Comparison of ENCODE assay signal across 1 cellular context in the genomic region with DNA sequence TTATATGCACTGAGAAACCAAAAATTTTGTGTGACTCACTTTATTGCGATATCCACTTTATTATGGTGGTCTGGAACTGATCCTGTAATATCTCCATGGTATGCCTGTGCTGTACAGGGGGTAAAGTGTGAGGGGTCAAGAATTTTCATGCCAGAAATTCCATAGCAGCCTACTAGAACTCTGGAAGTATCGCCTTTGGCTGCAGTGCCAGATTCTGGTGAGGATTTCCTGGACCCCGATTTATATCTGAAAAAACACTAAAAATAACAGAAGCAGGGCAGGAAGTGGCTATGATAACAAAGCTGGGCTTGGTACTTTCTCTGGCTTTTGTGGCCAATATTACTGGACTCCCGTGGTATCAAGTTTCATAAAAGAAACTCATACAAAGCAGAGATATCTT.
TF ChIP-seq lines count a peak whose summit lies in the region.

No MANE protein-coding gene starts in this region.

TF ChIP-seq in SK-N-SH, 30 proteins besides CTCF, POLR2A, EP300 and RAD21 (continued from another document):
- TF ChIP-seq, protein P1, sequence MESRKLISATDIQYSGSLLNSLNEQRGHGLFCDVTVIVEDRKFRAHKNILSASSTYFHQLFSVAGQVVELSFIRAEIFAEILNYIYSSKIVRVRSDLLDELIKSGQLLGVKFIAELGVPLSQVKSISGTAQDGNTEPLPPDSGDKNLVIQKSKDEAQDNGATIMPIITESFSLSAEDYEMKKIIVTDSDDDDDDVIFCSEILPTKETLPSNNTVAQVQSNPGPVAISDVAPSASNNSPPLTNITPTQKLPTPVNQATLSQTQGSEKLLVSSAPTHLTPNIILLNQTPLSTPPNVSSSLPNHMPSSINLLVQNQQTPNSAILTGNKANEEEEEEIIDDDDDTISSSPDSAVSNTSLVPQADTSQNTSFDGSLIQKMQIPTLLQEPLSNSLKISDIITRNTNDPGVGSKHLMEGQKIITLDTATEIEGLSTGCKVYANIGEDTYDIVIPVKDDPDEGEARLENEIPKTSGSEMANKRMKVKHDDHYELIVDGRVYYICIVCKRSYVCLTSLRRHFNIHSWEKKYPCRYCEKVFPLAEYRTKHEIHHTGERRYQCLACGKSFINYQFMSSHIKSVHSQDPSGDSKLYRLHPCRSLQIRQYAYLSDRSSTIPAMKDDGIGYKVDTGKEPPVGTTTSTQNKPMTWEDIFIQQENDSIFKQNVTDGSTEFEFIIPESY (IDR thresholded peaks at IDR 0.05; ENCODE audit: borderline replicate concordance, low read depth) = no peak
- TF ChIP-seq, protein P2, sequence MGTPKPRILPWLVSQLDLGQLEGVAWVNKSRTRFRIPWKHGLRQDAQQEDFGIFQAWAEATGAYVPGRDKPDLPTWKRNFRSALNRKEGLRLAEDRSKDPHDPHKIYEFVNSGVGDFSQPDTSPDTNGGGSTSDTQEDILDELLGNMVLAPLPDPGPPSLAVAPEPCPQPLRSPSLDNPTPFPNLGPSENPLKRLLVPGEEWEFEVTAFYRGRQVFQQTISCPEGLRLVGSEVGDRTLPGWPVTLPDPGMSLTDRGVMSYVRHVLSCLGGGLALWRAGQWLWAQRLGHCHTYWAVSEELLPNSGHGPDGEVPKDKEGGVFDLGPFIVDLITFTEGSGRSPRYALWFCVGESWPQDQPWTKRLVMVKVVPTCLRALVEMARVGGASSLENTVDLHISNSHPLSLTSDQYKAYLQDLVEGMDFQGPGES (IDR thresholded peaks at IDR 0.05; ENCODE audit: low read depth, low read length) = no peak
- TF ChIP-seq, protein P3, sequence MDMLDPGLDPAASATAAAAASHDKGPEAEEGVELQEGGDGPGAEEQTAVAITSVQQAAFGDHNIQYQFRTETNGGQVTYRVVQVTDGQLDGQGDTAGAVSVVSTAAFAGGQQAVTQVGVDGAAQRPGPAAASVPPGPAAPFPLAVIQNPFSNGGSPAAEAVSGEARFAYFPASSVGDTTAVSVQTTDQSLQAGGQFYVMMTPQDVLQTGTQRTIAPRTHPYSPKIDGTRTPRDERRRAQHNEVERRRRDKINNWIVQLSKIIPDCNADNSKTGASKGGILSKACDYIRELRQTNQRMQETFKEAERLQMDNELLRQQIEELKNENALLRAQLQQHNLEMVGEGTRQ (IDR thresholded peaks at IDR 0.05; ENCODE audit: borderline replicate concordance, low read depth, low read length) = no peak
- 0 out of 2 replicates have a peak, but pooled peaks have one; percentile 15 for TF ChIP-seq REST (IDR thresholded peaks at IDR 0.05; ENCODE audit: low read depth, low read length)
- TF ChIP-seq, protein P4, sequence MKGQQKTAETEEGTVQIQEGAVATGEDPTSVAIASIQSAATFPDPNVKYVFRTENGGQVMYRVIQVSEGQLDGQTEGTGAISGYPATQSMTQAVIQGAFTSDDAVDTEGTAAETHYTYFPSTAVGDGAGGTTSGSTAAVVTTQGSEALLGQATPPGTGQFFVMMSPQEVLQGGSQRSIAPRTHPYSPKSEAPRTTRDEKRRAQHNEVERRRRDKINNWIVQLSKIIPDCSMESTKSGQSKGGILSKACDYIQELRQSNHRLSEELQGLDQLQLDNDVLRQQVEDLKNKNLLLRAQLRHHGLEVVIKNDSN (IDR thresholded peaks at IDR 0.05; ENCODE audit: borderline replicate concordance, low read depth) = no peak
- TF ChIP-seq JUND (IDR thresholded peaks at IDR 0.05) = no peak
- TF ChIP-seq SMC3 (IDR thresholded peaks at IDR 0.05; ENCODE audit: low read depth, low read length) = no peak
- no peak for TF ChIP-seq PBX3 (IDR thresholded peaks at IDR 0.05)
- TF ChIP-seq TAF1 (IDR thresholded peaks at IDR 0.05; ENCODE audit: borderline replicate concordance, low read depth, low read length) = no peak
- TF ChIP-seq CHD2 (IDR thresholded peaks at IDR 0.05; ENCODE audit: low read length, partially characterized antibody) = no peak
- no peak for TF ChIP-seq RCOR1 (IDR thresholded peaks at IDR 0.05; ENCODE audit: low read length)
- no peak for TF ChIP-seq GATA2 (CRISPR knock-in tag; IDR thresholded peaks at IDR 0.05)
- no peak for TF ChIP-seq ELF1 (IDR thresholded peaks at IDR 0.05)
- peak; percentile 75 for TF ChIP-seq TEAD4 (IDR thresholded peaks at IDR 0.05; ENCODE audit: borderline replicate concordance, insufficient read depth)
- peak; percentile 71 for TF ChIP-seq TCF12 (IDR thresholded peaks at IDR 0.05)
- TF ChIP-seq SIN3A (IDR thresholded peaks at IDR 0.05; ENCODE audit: borderline replicate concordance, low read depth, low read length) = no peak
- TF ChIP-seq RFX5 (IDR thresholded peaks at IDR 0.05; ENCODE audit: low read length) = no peak
